8 cellular contexts compared by ENCODE assay signal in genomic region chr3:108221911-108222812, GRCh38. TPM values are rescaled to one million over a fixed set of nuclear protein-coding genes. Genes with fewer than 3 reads are reported as not detected.
A peak's percentile ranks its signal among the peaks of the same experiment; 100 is the strongest.
DNase-seq lines count a peak whose midpoint lies in the region; ATAC-seq and TF ChIP-seq lines count a peak whose summit lies in the region.

Gene IFT57 (minus strand): TSS chr3:108222424. CDS start chr3:108222322, 102 bp downstream.

- peak; percentile 61 to 76 for TF ChIP-seq POLR2A in uterus (IDR thresholded peaks at IDR 0.05)

- H3K36me3 ChIP-seq in ascending aorta: no peaks in the 10 kb centered on the region
- H3K36me3 ChIP-seq in uterus: no peaks in the 10 kb centered on the region

- intact Hi-C loops in ascending aorta (cut with DNase I) (loop anchor here (1.0 to 10.0 kb wide), 9 partner anchors 132 to 987 kb away; partner anchors contain the start of gene BBX), right cardiac atrium (cut with DNase I) (loop anchor here in 1 of 4 donors (10.0 kb wide), 1 partner anchor 297 kb away; no protein-coding TSS in a partner anchor), uterus (cut with DNase I; ENCODE audit: low total_unique reads) (no loop called here)

- H3K27ac ChIP-seq in ascending aorta: peak within 1 kb of the TSS; percentile 68 to 69
- peak within 1 kb of the TSS; percentile 6 for H3K27ac ChIP-seq in right cardiac atrium (ENCODE audit: low read length)
- H3K27ac ChIP-seq in uterus: peak within 1 kb of the TSS; percentile 64 to 82

- peak; percentile 94 for ATAC-seq in GM18498 (IDR thresholded peaks at IDR 0.05; ENCODE audit: unreplicated experiment)
- peak; percentile 93 for ATAC-seq in HG02943 (IDR thresholded peaks at IDR 0.05; ENCODE audit: low read depth, unreplicated experiment)
- peak; percentile 100 for ATAC-seq in right cardiac atrium

- H3K36me3 Mint-ChIP-seq in T-helper 2 cell treated with Interferon-gamma antibody and Interleukin-4, amounts not matched to agents 5 μg/mL and 100 μg/mL, for 36 hours (ENCODE audit: low read depth): no peaks in the 10 kb centered on the region

- H3K27ac Mint-ChIP-seq in T-helper 2 cell treated with Interferon-gamma antibody and Interleukin-4, amounts not matched to agents 5 μg/mL and 100 μg/mL, for 36 hours: peak within 1 kb of the TSS; percentile 94

- H3K9me3 Mint-ChIP-seq in T-helper 2 cell treated with Interferon-gamma antibody and Interleukin-4, amounts not matched to agents 5 μg/mL and 100 μg/mL, for 36 hours: no peaks in the 10 kb centered on the region

- H3K4me1 ChIP-seq in ascending aorta: peaks cover 0 to 19% of the 10 kb centered on the region in 2 donors
- H3K4me1 ChIP-seq in right cardiac atrium (ENCODE audit: control insufficient read depth, insufficient read depth, low read length): no peaks in the 10 kb centered on the region
- peaks cover 4 to 5% of the 10 kb centered on the region in 2 donors for H3K4me1 ChIP-seq in uterus

- H3K4me3 Mint-ChIP-seq in T-helper 2 cell treated with Interferon-gamma antibody and Interleukin-4, amounts not matched to agents 5 μg/mL and 100 μg/mL, for 36 hours: peak within 1 kb of the TSS; percentile 90

- TF ChIP-seq CTCF in ascending aorta (IDR thresholded peaks at IDR 0.05): no peak
- TF ChIP-seq CTCF in uterus (IDR thresholded peaks at IDR 0.05): no peak

- H3K9me3 ChIP-seq in ascending aorta: no peaks in the 10 kb centered on the region
- H3K9me3 ChIP-seq in right cardiac atrium (ENCODE audit: control insufficient read depth, low read length): no peaks in the 10 kb centered on the region
- no peaks in the 10 kb centered on the region for H3K9me3 ChIP-seq in uterus

- peak within 1 kb of the TSS; percentile 67 to 79 for H3K4me3 ChIP-seq in ascending aorta
- H3K4me3 ChIP-seq in right cardiac atrium (ENCODE audit: low read length): peak within 1 kb of the TSS; percentile 47
- peak within 1 kb of the TSS; percentile 91 to 98 for H3K4me3 ChIP-seq in uterus

- under 1% methylated on average over 57 of the region's 57 CpGs for WGBS in right cardiac atrium

- no peaks in the 10 kb centered on the region for H3K27me3 ChIP-seq in ascending aorta
- H3K27me3 ChIP-seq in right cardiac atrium (ENCODE audit: control insufficient read depth, insufficient read depth): no peaks in the 10 kb centered on the region
- H3K27me3 ChIP-seq in uterus: no peaks in the 10 kb centered on the region

- peaks cover 33% of the 10 kb centered on the region for H3K4me1 Mint-ChIP-seq in T-helper 2 cell treated with Interferon-gamma antibody and Interleukin-4, amounts not matched to agents 5 μg/mL and 100 μg/mL, for 36 hours (ENCODE audit: low read depth)

- peak; percentile 91 for DNase-seq in NCI-H187 treated with DMSO at 0.1 percent for 48 hours (lab: John Stamatoyannopoulos, UW)
- peak; percentile 93 for DNase-seq in T-helper 2 cell treated with Interferon-gamma antibody and Interleukin-4, amounts not matched to agents 5 μg/mL and 100 μg/mL, for 36 hours (ENCODE audit: low spot score)
- DNase-seq in ascending aorta (ENCODE audit: low spot score in 2 of 2): peak; percentile 95 to 99
- DNase-seq in right cardiac atrium: peak; percentile 97 to 98 (median 98)
- DNase-seq in pulmonary artery endothelial cell (ENCODE audit: low read depth, low spot score): peak; percentile 93
- peak; percentile 98 to 99 for DNase-seq in uterus

- H3K27me3 Mint-ChIP-seq in T-helper 2 cell treated with Interferon-gamma antibody and Interleukin-4, amounts not matched to agents 5 μg/mL and 100 μg/mL, for 36 hours (ENCODE audit: low read depth): no peaks in the 10 kb centered on the region

RNA-seq across cellular contexts. Expression of gene IFT57, which starts in this region (rescaled TPM):
- total RNA-seq in ascending aorta: 27.7 TPM
- 10 to 100 TPM; 23.5 to 33.8 (median 29.8) TPM for total RNA-seq in right cardiac atrium
- 14.3 TPM for polyA plus RNA-seq in right cardiac atrium
- total RNA-seq in pulmonary artery endothelial cell: 41.7 and 53.7 TPM in 2 replicates
- 10 to 100 TPM; 40.0 to 60.9 (median 55.3) TPM for total RNA-seq in uterus

Comparison
In these comparisons a context has a peak if more than half of its experiments do, and no peak if none do; other contexts are left out.
1. Peak in every context shown above with its lines: DNase-seq, ATAC-seq, H3K4me3 ChIP-seq and H3K27ac ChIP-seq.
2. H3K27ac ChIP-seq: peak in every context shown above with its lines; median percentile 73 in uterus; 68 in ascending aorta; 6 in right cardiac atrium.